In genomic region chr1:107430540-107431228, GRCh38 we compare ENCODE assay signal across 1 cellular context.
TF ChIP-seq lines count a peak whose summit lies in the region.

No MANE protein-coding gene starts in this region.

TF ChIP-seq in GM23338, 12 proteins besides CTCF, POLR2A, EP300 and RAD21 (continued from another document):
- TF ChIP-seq REST (IDR thresholded peaks at IDR 0.05; ENCODE audit: unreplicated experiment) (no peak), POLR2AphosphoS5 (IDR thresholded peaks at IDR 0.05; ENCODE audit: low read depth) (no peak), EZH2phosphoT487 (IDR thresholded peaks at IDR 0.05; ENCODE audit: unreplicated experiment) (no peak), STAT1 (IDR thresholded peaks at IDR 0.05; ENCODE audit: unreplicated experiment) (no peak), ZNF114 (CRISPR knock-in tag; IDR thresholded peaks at IDR 0.05) (no peak), JUNB (IDR thresholded peaks at IDR 0.05; ENCODE audit: unreplicated experiment) (no peak), NANOG (IDR thresholded peaks at IDR 0.05; ENCODE audit: borderline replicate concordance) (no peak), ETS1 (IDR thresholded peaks at IDR 0.05) (no peak), CREB1 (CRISPR knock-in tag; IDR thresholded peaks at IDR 0.05; ENCODE audit: low read depth) (no peak), EZH2 (IDR thresholded peaks at IDR 0.05; ENCODE audit: low read depth, unreplicated experiment) (no peak), ZNF331 (CRISPR knock-in tag; IDR thresholded peaks at IDR 0.05; ENCODE audit: low read depth) (no peak)
